19 cellular contexts compared by ENCODE assay signal in the genomic region with DNA sequence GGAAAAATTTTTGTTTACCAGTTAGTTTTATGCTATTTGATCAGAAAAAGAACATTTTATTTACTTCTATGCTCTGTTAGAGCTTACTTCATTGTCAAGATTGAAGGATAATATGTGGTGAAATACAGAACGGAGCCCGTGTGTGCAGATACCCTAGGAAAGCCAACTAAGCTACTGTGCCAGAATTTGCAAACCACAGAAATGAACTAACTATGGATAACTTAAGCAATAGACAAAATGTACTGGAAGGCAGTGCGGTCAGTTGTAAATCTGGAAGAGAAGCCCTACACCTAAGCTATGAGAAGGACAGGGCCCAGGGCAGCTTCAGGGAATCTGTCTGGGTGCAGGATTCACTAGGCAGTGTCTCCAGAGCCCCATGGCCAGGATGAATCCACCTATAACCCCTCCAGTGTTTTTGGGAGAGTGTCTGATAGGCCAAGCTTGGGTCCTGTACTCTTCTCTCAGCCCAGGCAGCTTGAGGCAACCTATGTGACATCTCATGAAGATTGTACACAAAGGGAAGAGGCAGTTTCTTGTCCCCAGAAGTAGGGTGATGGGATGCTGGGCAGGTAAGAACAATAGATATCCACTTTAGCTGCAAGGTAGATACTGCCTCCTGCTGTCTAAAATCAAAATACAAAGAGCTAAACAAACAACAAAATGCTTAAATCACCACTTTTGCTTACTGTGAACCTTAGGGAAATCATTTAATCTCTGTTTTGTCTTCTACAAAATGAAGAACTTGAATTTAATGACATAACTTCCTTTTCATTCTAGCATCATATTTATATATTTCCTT. TPM values are rescaled to one million over a fixed set of nuclear protein-coding genes. Genes with fewer than 3 reads are reported as not detected.
DNase-seq lines count a peak whose midpoint lies in the region; ATAC-seq, FAIRE-seq and TF ChIP-seq lines count a peak whose summit lies in the region.
"Had no signal": no experiment of that assay in that cellular context is flagged by ENCODE, and none has a peak within 500 bp of the region (broad histone marks: within the 10 kb centered on the region; RNA-seq: fewer than 3 reads in every experiment).

No MANE protein-coding gene starts in this region.

- no peak overlapping the region for H3K4me3 ChIP-seq in AG10803 (ENCODE audit: low read length)
- H3K4me3 ChIP-seq in H7 (ENCODE audit: insufficient read depth, low read depth, low read length): no peak overlapping the region
- no peak overlapping the region for H3K4me3 ChIP-seq in astrocyte (ENCODE audit: insufficient read depth, low read depth, low read length)

- no peaks in the 10 kb centered on the region for H3K36me3 ChIP-seq in H7 (replicated peaks; ENCODE audit: control insufficient read depth, insufficient read depth, low read length)
- no peaks in the 10 kb centered on the region for H3K36me3 ChIP-seq in astrocyte (ENCODE audit: insufficient read depth, low read length)

- H3K27ac ChIP-seq in astrocyte (ENCODE audit: low read depth, low read length) (no peak overlapping the region), foreskin keratinocyte (no peak overlapping the region)

- no peak overlapping the region for H3K4me3 Mint-ChIP-seq in astrocyte (ENCODE audit: unreplicated experiment)
- H3K4me3 Mint-ChIP-seq in stimulated activated memory B cell treated with anti-CD40 and anti-IgM and Interleukin-4, amounts not matched to agents 10 μg/mL and 1 μg/mL and 100 μg/mL, for 72 hours: no peak overlapping the region
- H3K4me3 Mint-ChIP-seq: T-helper 17 cell had no signal

- no peaks in the 10 kb centered on the region for H3K9me3 ChIP-seq in astrocyte (ENCODE audit: insufficient read depth, low read depth, low read length)
- H3K9me3 ChIP-seq: Caco-2 had no signal

- peaks cover 2% of the 10 kb centered on the region for H3K9me3 Mint-ChIP-seq in astrocyte (ENCODE audit: unreplicated experiment)
- H3K9me3 Mint-ChIP-seq in stimulated activated memory B cell treated with anti-CD40 and anti-IgM and Interleukin-4, amounts not matched to agents 10 μg/mL and 1 μg/mL and 100 μg/mL, for 72 hours: no peaks in the 10 kb centered on the region

- no peaks in the 10 kb centered on the region for H3K27me3 ChIP-seq in H7 (ENCODE audit: control insufficient read depth, insufficient read depth, low read length)
- H3K27me3 ChIP-seq in astrocyte (ENCODE audit: insufficient read depth, low read length): no peaks in the 10 kb centered on the region
- H3K27me3 ChIP-seq in foreskin keratinocyte: no peaks in the 10 kb centered on the region

- TF ChIP-seq CTCF in AG10803 (conservative IDR thresholded peaks at IDR 0.05; ENCODE audit: low read length) (no peak), astrocyte (IDR thresholded peaks at IDR 0.05; ENCODE audit: insufficient read depth, low read depth, low read length) (no peak), foreskin keratinocyte (conservative IDR thresholded peaks at IDR 0.05) (peak; percentile 56)

- FAIRE-seq in astrocyte (lab: Jason Lieb, UNC): no peak

- H3K79me2 ChIP-seq in astrocyte (ENCODE audit: insufficient read depth, low read length): no peaks in the 10 kb centered on the region

- H3K9ac ChIP-seq in astrocyte (ENCODE audit: low read length): no peak overlapping the region

- H3K4me1 Mint-ChIP-seq in astrocyte (ENCODE audit: low read depth, unreplicated experiment): peaks cover 6% of the 10 kb centered on the region
- H3K4me1 Mint-ChIP-seq in stimulated activated memory B cell treated with anti-CD40 and anti-IgM and Interleukin-4, amounts not matched to agents 10 μg/mL and 1 μg/mL and 100 μg/mL, for 72 hours: peaks cover 15% of the 10 kb centered on the region

- H2AFZ ChIP-seq in astrocyte (ENCODE audit: low read depth, low read length): no peak overlapping the region

- H3K27me3 Mint-ChIP-seq in astrocyte (ENCODE audit: low read depth, unreplicated experiment): no peaks in the 10 kb centered on the region
- H3K27me3 Mint-ChIP-seq in stimulated activated memory B cell treated with anti-CD40 and anti-IgM and Interleukin-4, amounts not matched to agents 10 μg/mL and 1 μg/mL and 100 μg/mL, for 72 hours: peaks cover 27% of the 10 kb centered on the region

- no peaks in the 10 kb centered on the region for H4K20me1 ChIP-seq in astrocyte (ENCODE audit: insufficient read depth, low read length)

- H3K4me1 ChIP-seq in astrocyte (ENCODE audit: insufficient read depth, low read length) (no peaks in the 10 kb centered on the region), foreskin keratinocyte (peaks cover 7% of the 10 kb centered on the region)

- no peaks in the 10 kb centered on the region for H3K36me3 Mint-ChIP-seq in astrocyte (ENCODE audit: low read depth, unreplicated experiment)
- H3K36me3 Mint-ChIP-seq in stimulated activated memory B cell treated with anti-CD40 and anti-IgM and Interleukin-4, amounts not matched to agents 10 μg/mL and 1 μg/mL and 100 μg/mL, for 72 hours: peaks cover 5% of the 10 kb centered on the region

- no peak overlapping the region for H3K27ac Mint-ChIP-seq in astrocyte (ENCODE audit: unreplicated experiment)
- no peak overlapping the region for H3K27ac Mint-ChIP-seq in stimulated activated memory B cell treated with anti-CD40 and anti-IgM and Interleukin-4, amounts not matched to agents 10 μg/mL and 1 μg/mL and 100 μg/mL, for 72 hours
- H3K27ac Mint-ChIP-seq: T-helper 17 cell had no signal

- no peak overlapping the region for H3K4me2 ChIP-seq in astrocyte (ENCODE audit: low read length)

- peak; percentile 38 for DNase-seq in AG10803 (ENCODE audit: low read depth)
- DNase-seq in H7: peak; percentile 31
- peak; percentile 30 for DNase-seq in astrocyte (ENCODE audit: low read depth)
- no peak for DNase-seq in foreskin keratinocyte
- DNase-seq in activated CD8-positive, alpha-beta memory T cell treated with anti-CD3 and anti-CD28 coated beads, Interleukin-2, amount 50 U/mL, for 48 hours: no peak
- no peak for DNase-seq in HCEC 1CT
- no peak for DNase-seq in NCI-H2196 (lab: John Stamatoyannopoulos, UW; ENCODE audit: unreplicated experiment)
- DNase-seq: activated CD4-positive, alpha-beta T cell treated with anti-CD3 and anti-CD28 coated beads, Interleukin-2, amount 50 U/mL, for 1 hour; aorta; Caco-2; effector CD8-positive, alpha-beta T cell; left cardiac atrium; NCI-H1436 treated with DMSO at 0.1 percent for 48 hours; NCI-H510A treated with DMSO at 0.1 percent for 48 hours; RPMI8226; T-helper 17 cell had no signal

- ATAC-seq in foreskin keratinocyte: no peak
- ATAC-seq in stimulated activated memory B cell treated with anti-CD40 and anti-IgM and Interleukin-4, amounts not matched to agents 10 μg/mL and 1 μg/mL and 100 μg/mL, for 72 hours: no peak
- ATAC-seq: T-helper 17 cell had no signal

RNA-seq across cellular contexts. Expression of gene MMP7, which starts 12.1 kb away (rescaled TPM):
- total RNA-seq in H7 (2014; rRNA removed; shearing (Covaris generic)): not detected in 2 replicates
- total RNA-seq in astrocyte: 2.6 and 8.4 TPM in 2 replicates
- total RNA-seq in foreskin keratinocyte: 0.11 TPM in 1 of 2 replicates, not detected in the other
- polyA plus RNA-seq in foreskin keratinocyte: 0.07 TPM in 1 of 2 replicates, not detected in the other
- total RNA-seq: Caco-2, myocyte, posterior vena cava, T-helper 17 cell had no signal
- polyA plus RNA-seq: aorta had no signal

Comparison
In these comparisons a context has a peak if more than half of its experiments do, and no peak if none do; other contexts are left out.
1. DNase-seq: peak in AG10803 (single experiment), H7 (single experiment) and astrocyte (single experiment); none in foreskin keratinocyte (0 of 2), activated CD8-positive, alpha-beta memory T cell treated with anti-CD3 and anti-CD28 coated beads, Interleukin-2, amount 50 U/mL, for 48 hours (single experiment), HCEC 1CT (single experiment) and NCI-H2196 (single experiment).